In genomic region chr19:2330255-2330631, GRCh38 we compare ENCODE assay signal across 10 cellular contexts. TPM values are rescaled to one million over a fixed set of nuclear protein-coding genes. Genes with fewer than 3 reads are reported as not detected.
DNase-seq lines count a peak whose midpoint lies in the region; ATAC-seq and TF ChIP-seq lines count a peak whose summit lies in the region.
"Had no signal": no experiment of that assay in that cellular context is flagged by ENCODE, and none has a peak within 500 bp of the region (broad histone marks: within the 10 kb centered on the region; RNA-seq: fewer than 3 reads in every experiment).

No MANE protein-coding gene starts in this region.

- H3K4me1 Mint-ChIP-seq in Caco-2 (ENCODE audit: low read depth, unreplicated experiment) = peaks cover 30% of the 10 kb centered on the region
- peaks cover 47% of the 10 kb centered on the region for H3K4me1 Mint-ChIP-seq in central memory CD8-positive, alpha-beta T cell
- peaks cover 43% of the 10 kb centered on the region for H3K4me1 Mint-ChIP-seq in osteocyte (ENCODE audit: unreplicated experiment)

- no peaks in the 10 kb centered on the region for H3K27me3 Mint-ChIP-seq in Caco-2 (ENCODE audit: insufficient read depth, unreplicated experiment)
- H3K27me3 Mint-ChIP-seq in central memory CD8-positive, alpha-beta T cell = no peaks in the 10 kb centered on the region
- H3K27me3 Mint-ChIP-seq in osteocyte (ENCODE audit: unreplicated experiment) = no peaks in the 10 kb centered on the region

- DNase-seq in Caco-2 (no peak), osteocyte (ENCODE audit: extremely low spot score, unreplicated experiment) (no peak), NCI-H1930 (lab: John Stamatoyannopoulos, UW) (no peak), PC-3 (no peak)
- DNase-seq in central memory CD8-positive, alpha-beta T cell (ENCODE audit: low spot score in 2 of 2) = no peak
- DNase-seq: activated gamma-delta T cell treated with Interleukin-2 at 50 U/mL for 16 hours; effector CD4-positive, alpha-beta T cell; NCI-H2081 treated with DMSO at 0.1 percent for 48 hours had no signal

- H3K27ac Mint-ChIP-seq in Caco-2 (ENCODE audit: unreplicated experiment) (peak overlapping the region; percentile 94), osteocyte (ENCODE audit: unreplicated experiment) (no peak overlapping the region)
- peak overlapping the region; percentile 94 for H3K27ac Mint-ChIP-seq in central memory CD8-positive, alpha-beta T cell (ENCODE audit: low read depth)

- H3K4me2 ChIP-seq in Loucy (ENCODE audit: low read depth, low read length, poor library complexity, severe bottlenecking) = peak overlapping the region; percentile 85
- H3K4me2 ChIP-seq in PC-3 (ENCODE audit: low read length) = no peak overlapping the region

- H3K9me3 Mint-ChIP-seq in Caco-2 (ENCODE audit: unreplicated experiment) (no peaks in the 10 kb centered on the region), osteocyte (ENCODE audit: unreplicated experiment) (no peaks in the 10 kb centered on the region)
- no peaks in the 10 kb centered on the region for H3K9me3 Mint-ChIP-seq in central memory CD8-positive, alpha-beta T cell

- H4K20me1 ChIP-seq in Loucy (ENCODE audit: insufficient read depth, low read length, poor library complexity, severe bottlenecking) (peaks cover 42% of the 10 kb centered on the region), PC-3 (ENCODE audit: low read length) (no peaks in the 10 kb centered on the region)

- H3K4me1 ChIP-seq in Caco-2 (peaks cover 31% of the 10 kb centered on the region), Loucy (ENCODE audit: insufficient read depth, low read length, poor library complexity, severe bottlenecking) (peaks cover 58% of the 10 kb centered on the region), PC-3 (ENCODE audit: insufficient read depth, low read length) (peaks cover 11% of the 10 kb centered on the region)

- H3K27me3 ChIP-seq in Caco-2 (replicated peaks; ENCODE audit: control insufficient read depth, insufficient read depth, low read length) = no peaks in the 10 kb centered on the region
- H3K27me3 ChIP-seq in Loucy (ENCODE audit: insufficient read depth, low read length, poor library complexity, severe bottlenecking) = peaks cover 9% of the 10 kb centered on the region
- H3K27me3 ChIP-seq in PC-3 (ENCODE audit: low read length) = no peaks in the 10 kb centered on the region

- no peak for TF ChIP-seq CTCF in Caco-2 (IDR thresholded peaks at IDR 0.05; ENCODE audit: insufficient read depth in 1 of 2, low read depth in 1 of 2, low read length in 1 of 2, severe bottlenecking in 1 of 2, unreplicated experiment in 1 of 2)
- no peak for TF ChIP-seq CTCF in Loucy (conservative IDR thresholded peaks at IDR 0.05; ENCODE audit: low read length)
- TF ChIP-seq CTCF in osteocyte (IDR thresholded peaks at IDR 0.05) = no peak
- TF ChIP-seq CTCF in PC-3 (conservative IDR thresholded peaks at IDR 0.05; ENCODE audit: low read depth, low read length) = no peak

- peaks cover 90% of the 10 kb centered on the region for H3K79me2 ChIP-seq in Loucy (ENCODE audit: insufficient read depth, low read length)
- peaks cover 70% of the 10 kb centered on the region for H3K79me2 ChIP-seq in PC-3 (ENCODE audit: low read length)

- H3K9ac ChIP-seq in Loucy (ENCODE audit: low read depth, low read length, poor library complexity, severe bottlenecking) (peak overlapping the region; percentile 99), PC-3 (ENCODE audit: low read length) (no peak overlapping the region)

- ATAC-seq in central memory CD8-positive, alpha-beta T cell (replicated peaks; ENCODE audit: extremely low read depth, poor library complexity, severe bottlenecking) = no peak
- ATAC-seq in PC-3 (no peak), HG03175 (IDR thresholded peaks at IDR 0.05; ENCODE audit: unreplicated experiment) (no peak)

- H3F3A ChIP-seq in Loucy (ENCODE audit: low read depth) (peaks cover 6% of the 10 kb centered on the region), PC-3 (ENCODE audit: low read length, unreplicated experiment) (no peaks in the 10 kb centered on the region)

- H3K4me3 Mint-ChIP-seq in Caco-2 (ENCODE audit: unreplicated experiment) = peak overlapping the region; percentile 87
- H3K4me3 Mint-ChIP-seq in central memory CD8-positive, alpha-beta T cell = peak overlapping the region; percentile 96
- H3K4me3 Mint-ChIP-seq in osteocyte (ENCODE audit: unreplicated experiment) = peak overlapping the region; percentile 50

- H3K27ac ChIP-seq in PC-3 (ENCODE audit: low read length) = no peak overlapping the region

- no peak overlapping the region for H2AFZ ChIP-seq in Loucy (ENCODE audit: low read length)
- no peak overlapping the region for H2AFZ ChIP-seq in PC-3 (ENCODE audit: low read length)

- H3K36me3 ChIP-seq in Caco-2 (ENCODE audit: control insufficient read depth, insufficient read depth, low read length) (peaks cover 5% of the 10 kb centered on the region), Loucy (ENCODE audit: insufficient read depth, low read length) (no peaks in the 10 kb centered on the region; the same call in 1 of the 2 replicates), PC-3 (ENCODE audit: low read depth, low read length) (no peaks in the 10 kb centered on the region; the same call in 1 of the 2 replicates)

- H3K4me3 ChIP-seq in Caco-2 (ENCODE audit: low read depth, low read length) (peak overlapping the region; percentile 19), Loucy (ENCODE audit: low read length, poor library complexity, severe bottlenecking) (peak overlapping the region; percentile 98), PC-3 (ENCODE audit: low read length) (no peak overlapping the region)

- POLR2A ChIA-PET in Caco-2 (lab: Charles Lee) (interaction anchor here (1.4 kb wide), 1 partner anchor 97 kb away, joined by 3 read pairs; the partner anchor contains the start of gene TIMM13), PC-3 (lab: Charles Lee; ENCODE audit: unreplicated experiment) (no interaction called here)

- intact Hi-C loops in Caco-2 (cut with micrococcal nuclease; ENCODE audit: unreplicated experiment) (loop anchor here (2.0 kb wide), 1 partner anchor 61 kb away; no protein-coding TSS in a partner anchor), PC-3 (cut with micrococcal nuclease) (no loop called here)

- BruUV-seq in Caco-2 (replicated peaks; lab: Mats Ljungman, UMichigan) (no TSS peak), PC-3 (replicated peaks; lab: Mats Ljungman, UMichigan) (no TSS peak)

- H3K36me3 Mint-ChIP-seq in Caco-2 (ENCODE audit: insufficient read depth, unreplicated experiment) = peaks cover 61% of the 10 kb centered on the region
- H3K36me3 Mint-ChIP-seq in central memory CD8-positive, alpha-beta T cell (ENCODE audit: insufficient read depth) = peaks cover 28% of the 10 kb centered on the region
- H3K36me3 Mint-ChIP-seq in osteocyte (ENCODE audit: unreplicated experiment) = peaks cover 7% of the 10 kb centered on the region

- H3K9me3 ChIP-seq in Caco-2 = peaks cover 2% of the 10 kb centered on the region; the same call in 1 of the 2 replicates
- no peaks in the 10 kb centered on the region for H3K9me3 ChIP-seq in Loucy (ENCODE audit: insufficient read depth, low read depth, low read length)
- no peaks in the 10 kb centered on the region for H3K9me3 ChIP-seq in PC-3 (ENCODE audit: low read length)

- CTCF ChIA-PET in Caco-2 (lab: Charles Lee) (interaction anchor here (0.6 to 1.5 kb wide), 5 partner anchors 15 to 855 kb away, joined by 3 to 4 read pairs (median 3); partner anchors contain the start of gene PLEKHJ1), PC-3 (lab: Charles Lee) (no interaction called here)

- no peaks in the 10 kb centered on the region for H3K9me2 ChIP-seq in Loucy (replicated peaks; ENCODE audit: low read depth, low read length)
- H3K9me2 ChIP-seq in PC-3 (replicated peaks; ENCODE audit: low read length) = no peaks in the 10 kb centered on the region

RNA-seq across cellular contexts. Expression of gene SPPL2B, which starts 1.8 kb away (rescaled TPM):
- total RNA-seq in Caco-2 (2022) (90.6 and 92.3 TPM in 2 replicates), osteocyte (75.9 and 77.0 TPM in 2 replicates), PC-3 (2014; rRNA removed) (28.6 and 32.2 TPM in 2 replicates)

RNA-seq across cellular contexts. Expression of gene LSM7, which starts 1.9 kb away (rescaled TPM):
- total RNA-seq in Caco-2 (2022) (141 and 152 TPM in 2 replicates), osteocyte (77.8 and 81.7 TPM in 2 replicates), PC-3 (2014; rRNA removed) (204 and 282 TPM in 2 replicates)

RNA-seq across cellular contexts. Expression of gene LINGO3, which starts 22.3 kb away (rescaled TPM):
- total RNA-seq in Caco-2 (2022) (1.3 and 1.4 TPM in 2 replicates), osteocyte (0.37 and 0.54 TPM in 2 replicates), PC-3 (2014; rRNA removed) (0.58 TPM in 1 of 2 replicates, not detected in the other)

RNA-seq across cellular contexts. Expression of gene TMPRSS9, which starts 29.8 kb away (rescaled TPM):
- total RNA-seq in Caco-2 (2022) (0.49 and 0.66 TPM in 2 replicates), osteocyte (0.08 TPM in 1 of 2 replicates, not detected in the other), PC-3 (2014; rRNA removed) (0.17 TPM in 1 of 2 replicates, not detected in the other)

RNA-seq across cellular contexts. Expression of gene PEAK3, which starts 48.3 kb away (rescaled TPM):
- total RNA-seq in Caco-2 (2022) = not detected in 2 replicates
- total RNA-seq in osteocyte = 0.44 and 0.51 TPM in 2 replicates
- not detected in 2 replicates for total RNA-seq in PC-3 (2014; rRNA removed)
